ENCODE assay signal across 22 cellular contexts in the genomic region with DNA sequence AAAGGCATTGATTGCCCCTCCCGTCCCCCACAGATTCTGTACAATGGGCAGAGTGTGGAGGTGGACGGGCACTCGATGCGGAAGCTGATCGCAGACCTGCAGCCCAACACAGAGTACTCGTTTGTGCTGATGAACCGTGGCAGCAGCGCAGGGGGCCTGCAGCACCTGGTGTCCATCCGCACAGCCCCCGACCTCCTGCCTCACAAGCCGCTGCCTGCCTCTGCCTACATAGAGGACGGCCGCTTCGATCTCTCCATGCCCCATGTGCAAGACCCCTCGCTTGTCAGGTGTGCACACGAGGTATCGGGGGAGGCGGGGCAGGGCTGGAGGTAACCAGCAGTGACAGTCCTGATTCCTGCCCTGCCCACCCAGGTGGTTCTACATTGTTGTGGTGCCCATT.
"Had no signal": no experiment of that assay in that cellular context is flagged by ENCODE, and none has a peak within 500 bp of the region (broad histone marks: within the 10 kb centered on the region; RNA-seq: fewer than 3 reads in every experiment).

No MANE protein-coding gene starts in this region.

- H3K4me2 ChIP-seq: KMS-11, SK-N-SH had no signal

- H3K9ac ChIP-seq: KMS-11, SK-N-SH had no signal

- DNase-seq: Kasumi-1, MM.1S, NCI-H1092 treated with DMSO at 0.1 percent for 48 hours, NCI-H1436, NCI-H187, NCI-H2029, NCI-H2081 treated with DMSO at 0.1 percent for 48 hours, NCI-H2171, NCI-H226, NCI-H446, NCI-H510A, NCI-H524 treated with DMSO at 0.1 percent for 48 hours, NCI-H69, NCI-H774, RPMI8226, SHP77, SK-N-SH, SW 1271 had no signal

- H3K9me3 ChIP-seq: SK-N-SH had no signal

- H3K9me2 ChIP-seq: SK-N-SH had no signal

- FAIRE-seq: HTR-8/SVneo, RCC 7860 had no signal

- H3K27ac ChIP-seq: HL-60, KMS-11 had no signal
